In genomic region chr2:146776589-146776988, GRCh38 we compare ENCODE assay signal across 20 cellular contexts.
DNase-seq lines count a peak whose midpoint lies in the region; ATAC-seq and TF ChIP-seq lines count a peak whose summit lies in the region.
"Had no signal": no experiment of that assay in that cellular context is flagged by ENCODE, and none has a peak within 500 bp of the region (broad histone marks: within the 10 kb centered on the region; RNA-seq: fewer than 3 reads in every experiment).

No MANE protein-coding gene starts in this region.

- TF ChIP-seq CTCF in epithelial cell of proximal tubule (conservative IDR thresholded peaks at IDR 0.05; ENCODE audit: low read depth, low read length) = no peak

- DNase-seq in HuH-7 (ENCODE audit: low spot score) = peak; percentile 5
- DNase-seq in epithelial cell of proximal tubule (ENCODE audit: low read depth) = peak; percentile 33
- DNase-seq in kidney glomerular epithelial cell (lab: John Stamatoyannopoulos, UW) = peak; percentile 28
- peak; percentile 84 for DNase-seq in renal cortical epithelial cell (ENCODE audit: low read depth)
- DNase-seq in DMS53 treated with DMSO at 0.1 percent for 48 hours (lab: John Stamatoyannopoulos, UW; ENCODE audit: unreplicated experiment) = no peak
- no peak for DNase-seq in islet precursor cell
- no peak for DNase-seq in foreskin melanocyte
- DNase-seq: Caco-2; CD4-positive, CD25-positive, alpha-beta regulatory T cell; CD8-positive, alpha-beta T cell; DMS153; DMS79; EL; GDM1; GOT3; HFFc6 had no signal

- no peak for ATAC-seq in GM19397 (IDR thresholded peaks at IDR 0.05; ENCODE audit: unreplicated experiment)
- ATAC-seq: CD8-positive, alpha-beta T cell; GM12878 had no signal

- peak overlapping the region; percentile 31 for H3K4me3 ChIP-seq in epithelial cell of proximal tubule (ENCODE audit: low read depth, low read length)
- H3K4me3 ChIP-seq: BLaER1, GM12878, HAP-1 had no signal

Comparison
In these comparisons a context has a peak if more than half of its experiments do, and no peak if none do; other contexts are left out.
1. DNase-seq: peak in HuH-7 (single experiment), epithelial cell of proximal tubule (single experiment), kidney glomerular epithelial cell (single experiment) and renal cortical epithelial cell (single experiment); none in DMS53 treated with DMSO at 0.1 percent for 48 hours (single experiment), islet precursor cell (single experiment) and foreskin melanocyte (single experiment).